ENCODE assay signal across 8 cellular contexts in genomic region chr19:1094978-1095701, GRCh38. TPM values are rescaled to one million over a fixed set of nuclear protein-coding genes. Genes with fewer than 3 reads are reported as not detected.
A peak's percentile ranks its signal among the peaks of the same experiment; 100 is the strongest.
DNase-seq lines count a peak whose midpoint lies in the region; ATAC-seq and TF ChIP-seq lines count a peak whose summit lies in the region.

Gene POLR2E (minus strand): TSS chr19:1095375. CDS start chr19:1095315, 60 bp downstream.

- H3K9me3 ChIP-seq in muscle layer of duodenum (ENCODE audit: control insufficient read depth in 1 of 2, low read length in 2 of 2), result no peaks in the 10 kb centered on the region

- peaks cover 7 to 37% of the 10 kb centered on the region in 2 donors for H3K4me1 ChIP-seq in muscle layer of duodenum (ENCODE audit: control insufficient read depth in 1 of 2, insufficient read depth in 2 of 2, low read length in 2 of 2)

- ATAC-seq in GM21619 (IDR thresholded peaks at IDR 0.05; ENCODE audit: unreplicated experiment), result peak; percentile 80
- peak; percentile 90 for ATAC-seq in esophagus mucosa

- peak within 1 kb of the TSS; percentile 84 to 91 for H3K4me3 ChIP-seq in muscle layer of duodenum (ENCODE audit: low read depth in 1 of 2, low read length in 2 of 2)

- peaks cover 5 to 27% of the 10 kb centered on the region in 2 donors for H3K36me3 ChIP-seq in muscle layer of duodenum (ENCODE audit: control insufficient read depth in 1 of 2, insufficient read depth in 2 of 2, low read length in 2 of 2)

- DNase-seq in DMS153 (lab: John Stamatoyannopoulos, UW) (peak; percentile 84), KBM-7 (peak; percentile 97)
- DNase-seq in activated T-cell treated with anti-CD3 and anti-CD28 coated beads, Interleukin-2, amount 50 U/mL, for 48 hours, result peak; percentile 99
- peak; percentile 96 to 97 for DNase-seq in stimulated activated CD8-positive, alpha-beta memory T cell treated with anti-CD3 and anti-CD28 coated beads, Interleukin-7, amount 100 ng/mL, for 4 hours (ENCODE audit: low read depth in 2 of 2)

- in situ Hi-C loops in KBM-7 (cut with MboI; ENCODE audit: low pct_unique_long_range_greater_than_20kb, low sequenced_read_pairs), result no loop called here

- no peak within 1 kb of the TSS for H3K27ac ChIP-seq in muscle layer of duodenum (ENCODE audit: low read length)

- no peaks in the 10 kb centered on the region for H3K27me3 ChIP-seq in muscle layer of duodenum (ENCODE audit: low read depth, low read length)

TF ChIP-seq in PFSK-1, 5 proteins besides CTCF, POLR2A, EP300 and RAD21:
- TF ChIP-seq SIN3A (IDR thresholded peaks at IDR 0.05; ENCODE audit: borderline replicate concordance, insufficient read depth, low read length) (no peak), POLR2AphosphoS5 (IDR thresholded peaks at IDR 0.05; ENCODE audit: low read depth, low read length) (peak; percentile 84), FOXP2 (optimal IDR thresholded peaks at IDR 0.05; ENCODE audit: borderline replicate concordance, extremely low read depth, extremely low read length, insufficient read depth) (peak; percentile 89), TAF1 (IDR thresholded peaks at IDR 0.05; ENCODE audit: borderline replicate concordance, insufficient read depth, low read length) (peak; percentile 27; the same call in 1 of the 2 replicates), REST (IDR thresholded peaks at IDR 0.05; ENCODE audit: insufficient read depth in 1 of 2, low read depth in 2 of 2, low read length in 2 of 2) (no peak)

RNA-seq across cellular contexts. Expression of gene POLR2E, which starts in this region (rescaled TPM):
- 531 TPM for polyA plus RNA-seq in PFSK-1 (2012; ENCODE audit: insufficient read length, low read depth)
- 139 TPM for total RNA-seq in esophagus mucosa
